ENCODE assay signal across 9 cellular contexts in genomic region chr7:40057292-40057691, GRCh38.
DNase-seq lines count a peak whose midpoint lies in the region; ATAC-seq, FAIRE-seq and TF ChIP-seq lines count a peak whose summit lies in the region.
"Had no signal": no experiment of that assay in that cellular context is flagged by ENCODE, and none has a peak within 500 bp of the region (broad histone marks: within the 10 kb centered on the region; RNA-seq: fewer than 3 reads in every experiment).

No MANE protein-coding gene starts in this region.

- no peaks in the 10 kb centered on the region for H3K9me3 Mint-ChIP-seq in naive thymus-derived CD4-positive, alpha-beta T cell

- no peaks in the 10 kb centered on the region for H3K4me1 ChIP-seq in naive thymus-derived CD4-positive, alpha-beta T cell (ENCODE audit: control insufficient read depth in 2 of 2, insufficient read depth in 2 of 2, low read length in 2 of 2)

- no peak overlapping the region for H3K27ac ChIP-seq in naive thymus-derived CD4-positive, alpha-beta T cell (ENCODE audit: low read depth, low read length)

- no peak for FAIRE-seq in bronchial epithelial cell (lab: Jason Lieb, UNC)

- CTCF ChIA-PET in naive thymus-derived CD4-positive, alpha-beta T cell (lab: Charles Lee), result interaction anchor here (1.4 to 2.1 kb wide), 2 partner anchors 102 to 161 kb away, joined by 3 to 8 read pairs; no protein-coding TSS in a partner anchor

- no peaks in the 10 kb centered on the region for H3K27me3 ChIP-seq in bronchial epithelial cell (ENCODE audit: control insufficient read depth, insufficient read depth, low read length)
- no peaks in the 10 kb centered on the region for H3K27me3 ChIP-seq in naive thymus-derived CD4-positive, alpha-beta T cell (ENCODE audit: control insufficient read depth in 2 of 2, insufficient read depth in 2 of 2, low read length in 2 of 2)

- H3K4me1 Mint-ChIP-seq in naive thymus-derived CD4-positive, alpha-beta T cell, result peaks cover 4 to 22% (median 13%) of the 10 kb centered on the region in 7 donors

- peaks cover 3% of the 10 kb centered on the region for H3K36me3 ChIP-seq in bronchial epithelial cell (ENCODE audit: control insufficient read depth, insufficient read depth, low read length)
- peaks cover 0 to 24% (median 6%) of the 10 kb centered on the region in 3 experiments for H3K36me3 ChIP-seq in naive thymus-derived CD4-positive, alpha-beta T cell (ENCODE audit: control insufficient read depth in 2 of 3, insufficient read depth in 3 of 3, low read length in 3 of 3)

- H3K27ac Mint-ChIP-seq in naive thymus-derived CD4-positive, alpha-beta T cell, result peak overlapping the region in 6 of 9 donors; percentile 14 to 69 (median 44)

- no peak overlapping the region for H3K4me3 Mint-ChIP-seq in naive thymus-derived CD4-positive, alpha-beta T cell

- POLR2A ChIA-PET in naive thymus-derived CD4-positive, alpha-beta T cell (lab: Charles Lee), result interaction anchor here (0.6 kb wide), 1 partner anchor 9 kb away, joined by 9 read pairs; no protein-coding TSS in a partner anchor

- H3K4me3 ChIP-seq in bronchial epithelial cell (ENCODE audit: low read depth, low read length), result no peak overlapping the region
- H3K4me3 ChIP-seq in naive thymus-derived CD4-positive, alpha-beta T cell (ENCODE audit: low read length), result no peak overlapping the region

- intact Hi-C loops in naive thymus-derived CD4-positive, alpha-beta T cell (cut with micrococcal nuclease), result no loop called here

- H3K27me3 Mint-ChIP-seq in naive thymus-derived CD4-positive, alpha-beta T cell, result no peaks in the 10 kb centered on the region

- DNase-seq in G401 (ENCODE audit: low spot score), result peak; percentile 43
- peak; percentile 95 for DNase-seq in NCI-H2029 treated with DMSO at 0.1 percent for 48 hours (lab: John Stamatoyannopoulos, UW)
- DNase-seq in bronchial epithelial cell (ENCODE audit: low read depth), result peak; percentile 21
- no peak for DNase-seq in naive thymus-derived CD4-positive, alpha-beta T cell
- DNase-seq: cortex of kidney, H7 had no signal

- H3K9me3 ChIP-seq in naive thymus-derived CD4-positive, alpha-beta T cell (ENCODE audit: control insufficient read depth in 2 of 3, low read length in 3 of 3), result no peaks in the 10 kb centered on the region

- H3K36me3 Mint-ChIP-seq in naive thymus-derived CD4-positive, alpha-beta T cell, result peaks cover 0 to 34% (median 6%) of the 10 kb centered on the region in 5 donors

- no peak for ATAC-seq in naive thymus-derived CD4-positive, alpha-beta T cell
- no peak for ATAC-seq in GM18519 (IDR thresholded peaks at IDR 0.05; ENCODE audit: low FRiP score, unreplicated experiment)
- ATAC-seq in HG02938 (IDR thresholded peaks at IDR 0.05; ENCODE audit: unreplicated experiment), result no peak
- no peak for ATAC-seq in HG03097 (IDR thresholded peaks at IDR 0.05; ENCODE audit: low FRiP score, unreplicated experiment)

- no peak for TF ChIP-seq CTCF in bronchial epithelial cell (IDR thresholded peaks at IDR 0.05; ENCODE audit: insufficient read depth, low read length, severe bottlenecking)

- in situ Hi-C loops in G401 (cut with HindIII; ENCODE audit: low sequenced_read_pairs), result no loop called here

Comparison
In these comparisons a context has a peak if more than half of its experiments do, and no peak if none do; other contexts are left out.
1. DNase-seq: peak in G401 (single experiment), NCI-H2029 treated with DMSO at 0.1 percent for 48 hours (single experiment) and bronchial epithelial cell (single experiment); none in naive thymus-derived CD4-positive, alpha-beta T cell (0 of 9).